Comparison of ENCODE assay signal across 36 cellular contexts in the genomic region with DNA sequence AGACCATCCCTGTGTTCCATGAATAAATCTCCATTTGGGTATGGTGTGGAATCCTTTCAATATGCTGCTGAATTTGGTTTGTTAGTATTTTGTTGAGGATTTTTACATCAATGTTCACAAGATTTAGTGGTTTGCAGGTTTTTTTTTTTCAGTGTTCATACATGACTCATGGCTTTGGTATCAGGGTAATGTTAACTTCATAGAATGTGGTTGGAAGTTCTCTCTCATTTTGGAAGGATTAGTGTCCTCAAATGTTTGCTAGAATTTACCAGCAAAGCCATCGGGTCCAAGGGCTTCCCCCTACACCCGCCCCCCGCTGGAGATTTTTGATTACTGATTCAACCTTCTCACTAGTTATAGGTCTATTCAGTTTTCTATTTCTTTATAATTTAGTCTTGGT.
DNase-seq lines count a peak whose midpoint lies in the region; ATAC-seq and TF ChIP-seq lines count a peak whose summit lies in the region.
"Had no signal": no experiment of that assay in that cellular context is flagged by ENCODE, and none has a peak within 500 bp of the region (broad histone marks: within the 10 kb centered on the region; RNA-seq: fewer than 3 reads in every experiment).

No MANE protein-coding gene starts in this region.

- H3K36me3 ChIP-seq in endodermal cell (ENCODE audit: control insufficient read depth, insufficient read depth, low read length) = no peaks in the 10 kb centered on the region
- no peaks in the 10 kb centered on the region for H3K36me3 ChIP-seq in upper lobe of left lung
- H3K36me3 ChIP-seq: adrenal gland, breast epithelium, colonic mucosa, neutrophil, transverse colon had no signal

- no peaks in the 10 kb centered on the region for H3K27me3 Mint-ChIP-seq in H9 (ENCODE audit: low read depth)
- no peaks in the 10 kb centered on the region for H3K27me3 Mint-ChIP-seq in endodermal cell (ENCODE audit: insufficient read depth)
- H3K27me3 Mint-ChIP-seq: activated CD4-positive, alpha-beta T cell treated with anti-CD3 and anti-CD28 coated beads for 36 hours; activated CD8-positive, alpha-beta T cell treated with anti-CD3 and anti-CD28 coated beads for 36 hours; naive thymus-derived CD4-positive, alpha-beta T cell; progenitor cell of endocrine pancreas had no signal

- H3K27ac ChIP-seq in H9 (ENCODE audit: insufficient read length, low read depth, low read length) (no peak overlapping the region), endodermal cell (ENCODE audit: low read depth, low read length) (no peak overlapping the region), upper lobe of left lung (no peak overlapping the region)
- H3K27ac ChIP-seq: adrenal gland, breast epithelium, colonic mucosa, epithelial cell of prostate, neutrophil, transverse colon, VCaP had no signal

- H3K4me3 Mint-ChIP-seq in H9 = no peak overlapping the region
- no peak overlapping the region for H3K4me3 Mint-ChIP-seq in endodermal cell
- H3K4me3 Mint-ChIP-seq: activated CD4-positive, alpha-beta T cell treated with anti-CD3 and anti-CD28 coated beads for 36 hours; activated CD8-positive, alpha-beta T cell treated with anti-CD3 and anti-CD28 coated beads for 36 hours; activated T-helper 1 cell treated with anti-CD3 and anti-CD28 coated beads, Interleukin-12 subunit alpha, Interleukin-12 subunit beta, Interleukin-2, Interleukin-4 antibody, amounts not matched to agents 30 ng/mL and 10 ng/mL and 1 ng/mL, durations not matched to agents 14 hours and 24 hours and 36 hours; naive thymus-derived CD4-positive, alpha-beta T cell had no signal

- H3K79me2 ChIP-seq in H9 (ENCODE audit: insufficient read depth, low read length) = no peaks in the 10 kb centered on the region

- H2AK5ac ChIP-seq in H9 (ENCODE audit: insufficient read length, low read length) = no peak overlapping the region

- DNase-seq in H9 (no peak), SW480 (ENCODE audit: low spot score) (peak; percentile 26), endodermal cell (no peak), renal cortical epithelial cell (ENCODE audit: low read depth) (peak; percentile 0), putamen (ENCODE audit: low spot score) (no peak), upper lobe of left lung (no peak), NCI-H1092 (lab: John Stamatoyannopoulos, UW) (no peak)
- DNase-seq: activated CD4-positive, alpha-beta T cell treated with anti-CD3 and anti-CD28 coated beads for 36 hours; activated CD8-positive, alpha-beta memory T cell treated with anti-CD3 and anti-CD28 coated beads, Interleukin-2, amount 50 U/mL, for 48 hours; activated CD8-positive, alpha-beta T cell treated with anti-CD3 and anti-CD28 coated beads for 36 hours; activated naive CD4-positive, alpha-beta T cell treated with Interleukin-2 at 50 U/mL for 16 hours; adrenal gland; C1 segment of cervical spinal cord; Caco-2; colonic mucosa; DMS53; effector CD4-positive, alpha-beta T cell; glutamatergic neuron; islet precursor cell; KBM-7; left ventricle myocardium superior; naive thymus-derived CD4-positive, alpha-beta T cell; NCI-H1417; NCI-H2029; NCI-H510A treated with DMSO at 0.1 percent for 48 hours; stimulated activated CD4-positive, alpha-beta T cell treated with anti-CD3 and anti-CD28 coated beads, Interleukin-15, amount 100 ng/mL, for 24 hours; stimulated activated CD4-positive, alpha-beta T cell treated with anti-CD3 and anti-CD28 coated beads, Interleukin-4, amount 100 ng/mL, for 4 hours; transverse colon had no signal

- no peaks in the 10 kb centered on the region for H4K20me1 ChIP-seq in H9 (ENCODE audit: control insufficient read depth, insufficient read depth, insufficient read length)

- H3K23me2 ChIP-seq in H9 (ENCODE audit: insufficient read length, low read depth, low read length, poor library complexity, severe bottlenecking) = no peaks in the 10 kb centered on the region

- H2BK120ac ChIP-seq in H9 (ENCODE audit: low read depth, low read length, poor library complexity, severe bottlenecking) = no peak overlapping the region

- no peak overlapping the region for H3K27ac Mint-ChIP-seq in H9
- no peak overlapping the region for H3K27ac Mint-ChIP-seq in endodermal cell
- H3K27ac Mint-ChIP-seq: activated CD4-positive, alpha-beta T cell treated with anti-CD3 and anti-CD28 coated beads for 36 hours; activated CD8-positive, alpha-beta T cell treated with anti-CD3 and anti-CD28 coated beads for 36 hours; activated T-helper 1 cell treated with anti-CD3 and anti-CD28 coated beads, Interleukin-12 subunit alpha, Interleukin-12 subunit beta, Interleukin-2, Interleukin-4 antibody, amounts not matched to agents 30 ng/mL and 10 ng/mL and 1 ng/mL, durations not matched to agents 14 hours and 24 hours and 36 hours; naive thymus-derived CD4-positive, alpha-beta T cell; progenitor cell of endocrine pancreas had no signal

- no peak overlapping the region for H2BK20ac ChIP-seq in H9 (ENCODE audit: low read depth, low read length, poor library complexity, severe bottlenecking)

- H4K8ac ChIP-seq in H9 (replicated peaks; ENCODE audit: insufficient read length, low read depth, low read length) = no peak overlapping the region

- H2AFZ ChIP-seq in H9 (ENCODE audit: low read length) = no peak overlapping the region

- H2BK5ac ChIP-seq in H9 (ENCODE audit: insufficient read length, low read length) = no peak overlapping the region

- H3K9me3 Mint-ChIP-seq in H9 (no peaks in the 10 kb centered on the region), endodermal cell (no peaks in the 10 kb centered on the region)
- H3K9me3 Mint-ChIP-seq: activated CD8-positive, alpha-beta T cell treated with anti-CD3 and anti-CD28 coated beads for 36 hours; activated T-helper 1 cell treated with anti-CD3 and anti-CD28 coated beads, Interleukin-12 subunit alpha, Interleukin-12 subunit beta, Interleukin-2, Interleukin-4 antibody, amounts not matched to agents 30 ng/mL and 10 ng/mL and 1 ng/mL, durations not matched to agents 14 hours and 24 hours and 36 hours had no signal

- H4K5ac ChIP-seq in H9 (ENCODE audit: insufficient read length, low read depth, low read length) = no peak overlapping the region

- no peak overlapping the region for H3T11ph ChIP-seq in H9 (ENCODE audit: low read length)

- H3K36me3 Mint-ChIP-seq in H9 (ENCODE audit: insufficient read depth in 1 of 3, low read depth in 3 of 3) = no peaks in the 10 kb centered on the region
- H3K36me3 Mint-ChIP-seq in endodermal cell (ENCODE audit: low read depth) = no peaks in the 10 kb centered on the region
- H3K36me3 Mint-ChIP-seq: naive thymus-derived CD4-positive, alpha-beta T cell had no signal

- no peak overlapping the region for H4K91ac ChIP-seq in H9 (ENCODE audit: insufficient read length, low read depth, low read length)

- H3K18ac ChIP-seq in H9 (ENCODE audit: insufficient read length, low read depth, low read length) = no peak overlapping the region

- no peaks in the 10 kb centered on the region for H3K79me1 ChIP-seq in H9 (ENCODE audit: insufficient read depth, low read depth, low read length, poor library complexity, severe bottlenecking)

- H2BK12ac ChIP-seq in H9 (ENCODE audit: insufficient read length, low read depth, low read length) = no peak overlapping the region

- no peak overlapping the region for H2BK15ac ChIP-seq in H9 (ENCODE audit: low read depth, low read length)

- no peak overlapping the region for H3K4me3 ChIP-seq in endodermal cell (ENCODE audit: low read length)
- no peak overlapping the region for H3K4me3 ChIP-seq in upper lobe of left lung
- H3K4me3 ChIP-seq: adrenal gland, breast epithelium, colonic mucosa, transverse colon had no signal

- H3K23ac ChIP-seq in H9 (ENCODE audit: insufficient read length, low read depth, low read length) = no peak overlapping the region

- H3K9me3 ChIP-seq in H9 (ENCODE audit: control insufficient read depth, low read depth, low read length) (no peaks in the 10 kb centered on the region), endodermal cell (ENCODE audit: control insufficient read depth, low read length) (no peaks in the 10 kb centered on the region), upper lobe of left lung (no peaks in the 10 kb centered on the region)
- H3K9me3 ChIP-seq: adrenal gland, breast epithelium, Caco-2, colonic mucosa, neutrophil, transverse colon had no signal

- H3K4me1 Mint-ChIP-seq in H9 = peaks cover 4 to 8% of the 10 kb centered on the region in 2 experiments
- H3K4me1 Mint-ChIP-seq in endodermal cell = no peaks in the 10 kb centered on the region
- H3K4me1 Mint-ChIP-seq: activated CD4-positive, alpha-beta T cell treated with anti-CD3 and anti-CD28 coated beads for 36 hours; naive thymus-derived CD4-positive, alpha-beta T cell had no signal

- no peak overlapping the region for H3K4ac ChIP-seq in H9 (ENCODE audit: low read depth, low read length)

- H3K4me1 ChIP-seq in H9 (ENCODE audit: insufficient read depth, low read length) (no peaks in the 10 kb centered on the region), endodermal cell (ENCODE audit: control insufficient read depth, insufficient read depth, low read length) (no peaks in the 10 kb centered on the region), upper lobe of left lung (no peaks in the 10 kb centered on the region)
- H3K4me1 ChIP-seq: adrenal gland, breast epithelium, Caco-2, colonic mucosa, transverse colon had no signal

- peak; percentile 27; the same call in 1 of the 3 replicates for TF ChIP-seq CTCF in H9 (conservative IDR thresholded peaks at IDR 0.05)
- peak; percentile 19 for TF ChIP-seq CTCF in endodermal cell (conservative IDR thresholded peaks at IDR 0.05)
- no peak for TF ChIP-seq CTCF in upper lobe of left lung (IDR thresholded peaks at IDR 0.05)

- H3K4me2 ChIP-seq in H9 (ENCODE audit: insufficient read depth, insufficient read length, low read length) = no peak overlapping the region

- H3K56ac ChIP-seq in H9 (ENCODE audit: insufficient read length, low read depth, low read length) = no peak overlapping the region

- no peak for ATAC-seq in GM21515 (IDR thresholded peaks at IDR 0.05; ENCODE audit: unreplicated experiment)
- no peak for ATAC-seq in upper lobe of left lung (ENCODE audit: low FRiP score in 2 of 2)
- ATAC-seq: activated CD4-positive, alpha-beta T cell treated with anti-CD3 and anti-CD28 coated beads for 36 hours; activated CD8-positive, alpha-beta T cell treated with anti-CD3 and anti-CD28 coated beads for 36 hours; left ventricle myocardium superior; naive thymus-derived CD4-positive, alpha-beta T cell; Right ventricle myocardium inferior had no signal

- no peak overlapping the region for H3K9ac ChIP-seq in H9 (ENCODE audit: extremely low read depth, insufficient read length, low read length)
- H3K9ac ChIP-seq in endodermal cell (ENCODE audit: extremely low read depth, low read length, poor library complexity, severe bottlenecking) = no peak overlapping the region

- no peak overlapping the region for H3K14ac ChIP-seq in H9 (ENCODE audit: insufficient read depth, low read length)

- H3K27me3 ChIP-seq in H9 (ENCODE audit: insufficient read depth, low read length) (no peaks in the 10 kb centered on the region), endodermal cell (ENCODE audit: control insufficient read depth, insufficient read depth, low read length, poor library complexity, severe bottlenecking) (no peaks in the 10 kb centered on the region), upper lobe of left lung (no peaks in the 10 kb centered on the region)
- H3K27me3 ChIP-seq: adrenal gland, breast epithelium, colonic mucosa, neutrophil, transverse colon had no signal

- whole genome bisulfite sequencing in H9 (ENCODE audit: extremely low coverage, insufficient read length, low lambda C conversion rate) = no CpG with 5 or more reads among the region's 3 CpGs
- WGBS in endodermal cell (ENCODE audit: insufficient coverage in 1 of 2, insufficient read length in 1 of 2), 2 experiments = 92% methylated on average over 2 of the region's 3 CpGs; no CpG with 5 or more reads in 1 of the 2 experiments
- 85% methylated on average over 3 of the region's 3 CpGs for WGBS in upper lobe of left lung, 2 donors

- no peak for TF ChIP-seq POLR2A in upper lobe of left lung (IDR thresholded peaks at IDR 0.05)

- TF ChIP-seq EP300 in upper lobe of left lung (IDR thresholded peaks at IDR 0.05) = no peak

Comparison
In these comparisons a context has a peak if more than half of its experiments do, and no peak if none do; other contexts are left out.
1. DNase-seq: peak in SW480 (single experiment) and renal cortical epithelial cell (single experiment); none in H9 (single experiment), endodermal cell (single experiment), putamen (single experiment), upper lobe of left lung (0 of 2) and NCI-H1092 (single experiment).
2. CTCF ChIP-seq: peak in H9 (single experiment) and endodermal cell (single experiment); none in upper lobe of left lung (0 of 6).